In genomic region chr20:44961024-44961866, GRCh38 we compare ENCODE assay signal across 7 cellular contexts. TPM values are rescaled to one million over a fixed set of nuclear protein-coding genes. Genes with fewer than 3 reads are reported as not detected.
A peak's percentile ranks its signal among the peaks of the same experiment; 100 is the strongest.
DNase-seq lines count a peak whose midpoint lies in the region; ATAC-seq and TF ChIP-seq lines count a peak whose summit lies in the region.

No MANE protein-coding gene starts in this region.

- peak overlapping the region; percentile 88 for H3K4me3 Mint-ChIP-seq in chondrocyte (ENCODE audit: unreplicated experiment)

- H3K27ac ChIP-seq in parathyroid adenoma (no peak overlapping the region), adrenal gland (peak overlapping the region in 1 of 5 donors; percentile 85)

- DNase-seq in ELF-1 (ENCODE audit: low read depth, low spot score) (peak; percentile 22), MG63 (peak; percentile 35), chondrocyte (ENCODE audit: low spot score) (no peak), anterior cingulate cortex (lab: John Stamatoyannopoulos, UW) (no peak), adrenal gland (no peak)

- TF ChIP-seq CTCF in chondrocyte (IDR thresholded peaks at IDR 0.05) = no peak
- TF ChIP-seq CTCF in parathyroid adenoma (IDR thresholded peaks at IDR 0.05) = no peak
- no peak for TF ChIP-seq CTCF in adrenal gland (IDR thresholded peaks at IDR 0.05)

- H3K27me3 ChIP-seq in MG63 (no peaks in the 10 kb centered on the region), parathyroid adenoma (ENCODE audit: control insufficient read depth, insufficient read depth, low read length) (no peaks in the 10 kb centered on the region), adrenal gland (no peaks in the 10 kb centered on the region)

- H3K9ac ChIP-seq in parathyroid adenoma = no peak overlapping the region

- no peak overlapping the region for H3K27ac Mint-ChIP-seq in chondrocyte (ENCODE audit: unreplicated experiment)

- H3K4me2 ChIP-seq in parathyroid adenoma (ENCODE audit: low read length) = peak overlapping the region; percentile 4

- ATAC-seq in GM21447 (IDR thresholded peaks at IDR 0.05; ENCODE audit: unreplicated experiment) = no peak

- no peaks in the 10 kb centered on the region for H3K27me3 Mint-ChIP-seq in chondrocyte (ENCODE audit: low read depth)

- H3K36me3 Mint-ChIP-seq in chondrocyte (ENCODE audit: low read depth) = peaks cover 2% of the 10 kb centered on the region

- peak overlapping the region; percentile 84 for H2AFZ ChIP-seq in parathyroid adenoma

- no peak for TF ChIP-seq POLR2A in adrenal gland (IDR thresholded peaks at IDR 0.05)

- no peaks in the 10 kb centered on the region for H3K9me3 ChIP-seq in MG63
- no peaks in the 10 kb centered on the region for H3K9me3 ChIP-seq in parathyroid adenoma (ENCODE audit: control insufficient read depth, low read length)
- H3K9me3 ChIP-seq in adrenal gland (replicated peaks in 1 of 3) = no peaks in the 10 kb centered on the region

- intact Hi-C loops in adrenal gland (cut with DNase I) = no loop called here

- H3K36me3 ChIP-seq in MG63 (peaks cover 25% of the 10 kb centered on the region), parathyroid adenoma (ENCODE audit: control insufficient read depth, insufficient read depth, low read length) (no peaks in the 10 kb centered on the region), adrenal gland (replicated peaks in 1 of 2) (no peaks in the 10 kb centered on the region)

- peak overlapping the region; percentile 74 for H3K4me3 ChIP-seq in MG63
- peak overlapping the region; percentile 69 for H3K4me3 ChIP-seq in parathyroid adenoma (ENCODE audit: low read depth, low read length)
- no peak overlapping the region for H3K4me3 ChIP-seq in adrenal gland

- H3K4me1 ChIP-seq in parathyroid adenoma (peaks cover 12% of the 10 kb centered on the region), adrenal gland (replicated peaks in 1 of 2) (peaks cover 0 to 22% of the 10 kb centered on the region in 2 donors)

- H3K79me2 ChIP-seq in parathyroid adenoma = no peaks in the 10 kb centered on the region

- peaks cover 29% of the 10 kb centered on the region for H3K4me1 Mint-ChIP-seq in chondrocyte (ENCODE audit: low read depth)

- 70 to 73% (median 72%) methylated on average over 4 of the region's 4 CpGs for WGBS in adrenal gland, 4 donors

- no peaks in the 10 kb centered on the region for H3K9me3 Mint-ChIP-seq in chondrocyte (ENCODE audit: low read depth)

RNA-seq across cellular contexts. Expression of gene TOMM34, which starts 1.0 kb away (rescaled TPM):
- total RNA-seq in MG63 (2014; rRNA removed; shearing (Covaris generic); ENCODE audit: low replicate concordance) = 63.9 and 75.9 TPM in 2 replicates
- 16.2 to 18.8 TPM (median 16.4 TPM) in 3 replicates for total RNA-seq in chondrocyte
- 10 to 100 TPM; 20.7 to 62.8 (median 48.3) TPM for total RNA-seq in adrenal gland
- 100 to 1,000 TPM in 1 of 3 donors, 10 to 100 TPM in 2; 17.8 to 120 (median 30.7) TPM for polyA plus RNA-seq in adrenal gland

RNA-seq across cellular contexts. Expression of gene STK4, which starts 5.1 kb away (rescaled TPM):
- total RNA-seq in MG63 (2014; rRNA removed; shearing (Covaris generic); ENCODE audit: low replicate concordance) = 9.8 and 15.7 TPM in 2 replicates
- total RNA-seq in chondrocyte = 21.7 to 24.2 TPM (median 23.4 TPM) in 3 replicates
- 10 to 100 TPM; 15.0 to 39.3 (median 32.7) TPM for total RNA-seq in adrenal gland
- polyA plus RNA-seq in adrenal gland = 10 to 100 TPM in 2 of 3 donors, 1 to 10 TPM in 1; 7.1 to 24.6 (median 11.1) TPM

RNA-seq across cellular contexts. Expression of gene PABPC1L, which starts 51.4 kb away (rescaled TPM):
- total RNA-seq in MG63 (2014; rRNA removed; shearing (Covaris generic); ENCODE audit: low replicate concordance) = 9.1 and 10.0 TPM in 2 replicates
- total RNA-seq in chondrocyte (31.4 to 39.3 TPM (median 31.9 TPM) in 3 replicates), adrenal gland (10 to 100 TPM in 5 of 8 donors, 1 to 10 TPM in 3; 2.8 to 31.2 (median 13.1) TPM)
- polyA plus RNA-seq in adrenal gland = 10 to 100 TPM in 2 of 3 donors, 1 to 10 TPM in 1; 3.9 to 90.3 (median 69.5) TPM

Comparison
In these comparisons a context has a peak if more than half of its experiments do, and no peak if none do; other contexts are left out.
1. DNase-seq: peak in ELF-1 (single experiment) and MG63 (single experiment); none in chondrocyte (single experiment), anterior cingulate cortex (0 of 58) and adrenal gland (0 of 7).
2. H3K4me3 ChIP-seq: peak in MG63 (single experiment) and parathyroid adenoma (single experiment); none in adrenal gland (0 of 4).